In the genomic region with DNA sequence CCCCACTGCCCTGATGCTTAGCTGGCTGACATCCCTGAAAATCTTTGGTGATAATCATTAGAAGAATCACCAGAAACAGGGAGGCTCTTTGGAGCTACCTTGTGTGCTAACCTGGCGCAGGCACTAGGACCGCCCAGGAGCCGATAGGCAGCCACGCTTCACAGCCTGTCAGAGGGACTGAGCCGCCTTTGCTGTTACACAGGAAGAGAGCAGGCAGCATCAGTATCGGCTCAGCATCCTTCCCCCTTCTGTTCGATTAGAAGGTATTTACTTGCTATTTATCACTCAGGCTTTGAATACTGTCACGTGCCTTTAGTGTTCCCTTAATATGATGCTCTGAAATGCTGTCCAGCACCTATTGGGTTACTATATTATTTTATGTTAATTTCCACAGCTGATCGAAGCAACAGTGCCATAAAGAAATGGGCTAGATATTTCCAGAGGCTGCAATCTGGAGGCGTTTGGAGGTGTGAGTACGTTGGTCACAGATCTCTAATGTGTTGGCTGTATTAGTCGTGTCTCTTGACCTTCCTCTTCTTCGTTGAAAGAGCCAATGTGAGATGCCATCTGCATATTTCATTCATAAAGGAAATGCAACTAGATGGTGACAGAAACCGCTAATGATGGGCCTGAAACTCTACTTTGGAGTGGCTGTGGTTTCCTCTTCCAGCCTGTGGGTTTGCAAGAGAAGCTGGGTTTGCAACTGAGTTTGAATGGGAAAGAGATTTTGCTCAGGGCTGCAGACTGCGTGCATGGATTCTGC, we compare ENCODE assay signal across 8 cellular contexts.
DNase-seq lines count a peak whose midpoint lies in the region; ATAC-seq and TF ChIP-seq lines count a peak whose summit lies in the region.

No MANE protein-coding gene starts in this region.

- peaks cover 2% of the 10 kb centered on the region for H3K27me3 ChIP-seq in neuron (ENCODE audit: insufficient read depth, low read length)

- peak overlapping the region; percentile 29 for H3K4me3 ChIP-seq in neuron (ENCODE audit: low read length)
- H3K4me3 ChIP-seq in coronary artery, result no peak overlapping the region

- H3K9me3 ChIP-seq in neuron (ENCODE audit: low read length), result no peaks in the 10 kb centered on the region

- peaks cover 4% of the 10 kb centered on the region for H3K4me1 ChIP-seq in neuron (ENCODE audit: insufficient read depth, low read length)

- H2AFZ ChIP-seq in neuron (ENCODE audit: low read depth, low read length), result peak overlapping the region; percentile 52

- no peak for TF ChIP-seq CTCF in coronary artery (IDR thresholded peaks at IDR 0.05)

- ATAC-seq in GM19025 (IDR thresholded peaks at IDR 0.05; ENCODE audit: low read depth, unreplicated experiment) (peak; percentile 45), HG03135 (IDR thresholded peaks at IDR 0.05; ENCODE audit: unreplicated experiment) (peak; percentile 85)

- DNase-seq in AML-193 (lab: John Stamatoyannopoulos, UW) (peak; percentile 92 to 96), T-helper 1 cell (peak in 3 of 5 donors; percentile 11 to 85 (median 13)), caudate nucleus (lab: John Stamatoyannopoulos, UW) (peak in 49 of 61 donors; percentile 1 to 79 (median 26)), hepatic stellate cell (ENCODE audit: low spot score) (no peak), coronary artery (ENCODE audit: low spot score) (no peak)

- H3K27ac ChIP-seq in caudate nucleus (ENCODE audit: low read depth, low read length) (no peak overlapping the region), coronary artery (no peak overlapping the region)

- H3K36me3 ChIP-seq in neuron (ENCODE audit: insufficient read depth, low read length), result no peaks in the 10 kb centered on the region

Comparison
In these comparisons a context has a peak if more than half of its experiments do, and no peak if none do; other contexts are left out.
1. DNase-seq: peak in AML-193 (2 of 2), T-helper 1 cell (3 of 5) and caudate nucleus (49 of 61); none in hepatic stellate cell (single experiment) and coronary artery (single experiment).